In genomic region chr20:46414608-46415007, GRCh38 we compare ENCODE assay signal across 29 cellular contexts.
"Had no signal": no experiment of that assay in that cellular context is flagged by ENCODE, and none has a peak within 500 bp of the region (broad histone marks: within the 10 kb centered on the region; RNA-seq: fewer than 3 reads in every experiment).

No MANE protein-coding gene starts in this region.

- H3K4me3 Mint-ChIP-seq: naive thymus-derived CD8-positive, alpha-beta T cell; natural killer cell treated with Interleukin-12 subunit alpha and Interleukin-12 subunit beta and Interleukin-15 and Interleukin-18, amount 100 ng/mL, for 72 hours; nephron progenitor cell; neural crest cell; stimulated activated effector memory CD8-positive, alpha-beta T cell treated with anti-CD3 and anti-CD28 coated beads, Interleukin-12 subunit alpha, Interleukin-12 subunit beta, amount 100 ng/mL, for 72 hours; stimulated activated naive B cell treated with anti-CD40 and anti-IgM and Interleukin-4, amounts not matched to agents 10 μg/mL and 1 μg/mL and 100 μg/mL, for 72 hours; stimulated activated naive CD8-positive, alpha-beta T cell treated with anti-CD3 and anti-CD28 coated beads, Interleukin-15, Interleukin-2, amounts not matched to agents 100 ng/mL and 50 ng/mL, for 24 hours had no signal

- DNase-seq: naive thymus-derived CD8-positive, alpha-beta T cell; nephron progenitor cell; occipital lobe; ovary; posterior cingulate gyrus; psoas muscle; right cardiac atrium; right lobe of liver; sigmoid colon; small intestine; stimulated activated CD4-positive, alpha-beta T cell treated with anti-CD3 and anti-CD28 coated beads, Interleukin-15, amount 100 ng/mL, for 24 hours; stimulated activated CD4-positive, alpha-beta T cell treated with anti-CD3 and anti-CD28 coated beads, Interleukin-2, amount 100 ng/mL, for 24 hours; stimulated activated CD4-positive, alpha-beta T cell treated with anti-CD3 and anti-CD28 coated beads, Interleukin-2, amount 100 ng/mL, for 48 hours; stimulated activated CD4-positive, alpha-beta T cell treated with anti-CD3 and anti-CD28 coated beads, Interleukin-4, amount 100 ng/mL, for 24 hours; stimulated activated naive B cell treated with anti-CD40 and anti-IgM and Interleukin-4, amounts not matched to agents 10 μg/mL and 1 μg/mL and 100 μg/mL, for 72 hours; stimulated activated naive CD4-positive, alpha-beta T cell treated with Interleukin-2 at 50 U/mL for 16 hours; stomach; thyroid gland; trophoblast cell; upper lobe of left lung had no signal

- H3K9me3 Mint-ChIP-seq: natural killer cell treated with Interleukin-12 subunit alpha and Interleukin-12 subunit beta and Interleukin-15 and Interleukin-18, amount 100 ng/mL, for 72 hours; neural crest cell; stimulated activated effector memory CD8-positive, alpha-beta T cell treated with anti-CD3 and anti-CD28 coated beads, Interleukin-12 subunit alpha, Interleukin-12 subunit beta, amount 100 ng/mL, for 72 hours; stimulated activated naive CD8-positive, alpha-beta T cell treated with anti-CD3 and anti-CD28 coated beads, Interleukin-15, Interleukin-2, amounts not matched to agents 100 ng/mL and 50 ng/mL, for 24 hours had no signal

- H3K4me3 ChIP-seq: ovary, psoas muscle, right lobe of liver, sigmoid colon, stomach, thoracic aorta, thyroid gland, tibial nerve, upper lobe of left lung, vagina had no signal

- ATAC-seq: naive thymus-derived CD8-positive, alpha-beta T cell; natural killer cell treated with Interleukin-12 subunit alpha and Interleukin-12 subunit beta and Interleukin-15 and Interleukin-18, amount 100 ng/mL, for 72 hours; psoas muscle; right cardiac atrium; right lobe of liver; stimulated activated effector memory CD8-positive, alpha-beta T cell treated with anti-CD3 and anti-CD28 coated beads, Interleukin-12 subunit alpha, Interleukin-12 subunit beta, amount 100 ng/mL, for 72 hours; stimulated activated naive B cell treated with anti-CD40 and anti-IgM and Interleukin-4, amounts not matched to agents 10 μg/mL and 1 μg/mL and 100 μg/mL, for 72 hours had no signal

- H3K79me2 ChIP-seq: parathyroid adenoma had no signal

- H3K27me3 ChIP-seq: ovary, right lobe of liver, stomach, thyroid gland, tibial nerve, upper lobe of left lung, vagina had no signal

- H3K4me1 ChIP-seq: parathyroid adenoma, psoas muscle, right lobe of liver had no signal

- H2AFZ ChIP-seq: parathyroid adenoma had no signal

- H3K36me3 Mint-ChIP-seq: natural killer cell treated with Interleukin-12 subunit alpha and Interleukin-12 subunit beta and Interleukin-15 and Interleukin-18, amount 100 ng/mL, for 72 hours; stimulated activated effector memory CD8-positive, alpha-beta T cell treated with anti-CD3 and anti-CD28 coated beads, Interleukin-12 subunit alpha, Interleukin-12 subunit beta, amount 100 ng/mL, for 72 hours; stimulated activated naive B cell treated with anti-CD40 and anti-IgM and Interleukin-4, amounts not matched to agents 10 μg/mL and 1 μg/mL and 100 μg/mL, for 72 hours had no signal

- FAIRE-seq: small intestine had no signal

- H3K9ac ChIP-seq: parathyroid adenoma had no signal

- H3K27ac ChIP-seq: ovary, parathyroid adenoma, psoas muscle, right lobe of liver, sigmoid colon, stomach, thoracic aorta, thyroid gland, tibial nerve, upper lobe of left lung, vagina had no signal

- H3K36me3 ChIP-seq: ovary, right lobe of liver, sigmoid colon, stomach, thoracic aorta, thyroid gland, tibial nerve, upper lobe of left lung, vagina had no signal

- H3K27me3 Mint-ChIP-seq: progenitor cell of endocrine pancreas had no signal

- H3K27ac Mint-ChIP-seq: naive thymus-derived CD8-positive, alpha-beta T cell; natural killer cell treated with Interleukin-12 subunit alpha and Interleukin-12 subunit beta and Interleukin-15 and Interleukin-18, amount 100 ng/mL, for 72 hours; nephron progenitor cell; progenitor cell of endocrine pancreas; stimulated activated effector memory CD8-positive, alpha-beta T cell treated with anti-CD3 and anti-CD28 coated beads, Interleukin-12 subunit alpha, Interleukin-12 subunit beta, amount 100 ng/mL, for 72 hours; stimulated activated naive B cell treated with anti-CD40 and anti-IgM and Interleukin-4, amounts not matched to agents 10 μg/mL and 1 μg/mL and 100 μg/mL, for 72 hours; stimulated activated naive CD8-positive, alpha-beta T cell treated with anti-CD3 and anti-CD28 coated beads, Interleukin-15, Interleukin-2, amounts not matched to agents 100 ng/mL and 50 ng/mL, for 24 hours had no signal

- H3K9me3 ChIP-seq: ovary, psoas muscle, right lobe of liver, sigmoid colon, stomach, thoracic aorta, thyroid gland, upper lobe of left lung, vagina had no signal
